ENCODE assay signal across 14 cellular contexts in the genomic region with DNA sequence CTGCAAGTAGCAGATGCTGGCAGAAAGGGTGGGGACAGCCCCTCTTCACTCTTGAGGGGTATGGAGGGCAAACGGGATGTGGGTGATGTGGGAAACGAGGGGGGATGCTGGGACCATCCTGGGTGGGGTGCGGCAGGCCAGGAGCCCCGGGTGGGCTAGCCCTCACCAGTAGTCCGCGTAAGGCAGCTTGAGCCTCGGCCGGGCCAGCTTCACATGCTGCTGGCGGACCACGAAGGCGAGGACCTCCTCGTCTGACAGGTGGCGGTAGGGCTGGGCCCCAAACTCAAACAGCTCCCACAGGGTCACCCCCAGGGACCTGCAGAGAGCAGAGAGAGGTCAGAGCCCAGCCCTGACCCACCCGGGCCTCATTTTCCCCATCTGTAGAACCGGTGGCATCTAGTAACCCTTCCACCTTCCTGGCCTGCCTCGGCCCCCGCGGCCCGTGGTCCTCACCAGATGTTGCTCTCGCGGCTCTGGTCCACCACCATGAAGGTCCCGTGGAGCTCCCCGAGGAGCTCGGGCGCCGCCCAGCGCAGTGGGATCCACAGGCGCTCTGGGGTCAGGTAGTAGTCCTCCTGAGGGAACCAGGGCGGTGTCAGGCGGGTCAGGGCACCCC. TPM values are rescaled to one million over a fixed set of nuclear protein-coding genes. Genes with fewer than 3 reads are reported as not detected.
A peak's percentile ranks its signal among the peaks of the same experiment; 100 is the strongest.
DNase-seq lines count a peak whose midpoint lies in the region; ATAC-seq, FAIRE-seq and TF ChIP-seq lines count a peak whose summit lies in the region.
"Had no signal": no experiment of that assay in that cellular context is flagged by ENCODE, and none has a peak within 500 bp of the region (broad histone marks: within the 10 kb centered on the region; RNA-seq: fewer than 3 reads in every experiment).

No MANE protein-coding gene starts in this region.

- no peak for TF ChIP-seq CTCF in stomach (IDR thresholded peaks at IDR 0.05)

- WGBS in stomach, 5 donors, result 41 to 61% (median 44%) methylated on average over 28 to 30 of the region's 30 CpGs

- H3K4me1 Mint-ChIP-seq in activated T-cell treated with anti-CD3 and anti-CD28 coated beads, Interleukin-2, amount 50 U/mL, for 24 hours (ENCODE audit: low read depth), result peaks cover 14% of the 10 kb centered on the region
- peaks cover 21% of the 10 kb centered on the region for H3K4me1 Mint-ChIP-seq in activated CD4-positive, alpha-beta memory T cell treated with anti-CD3 and anti-CD28 coated beads, Interleukin-2, amount 10 ng/mL, durations not matched to agents 7 days and 5 days
- peaks cover 6 to 13% of the 10 kb centered on the region in 2 donors for H3K4me1 Mint-ChIP-seq in immature natural killer cell

- H3K36me3 Mint-ChIP-seq in activated T-cell treated with anti-CD3 and anti-CD28 coated beads, Interleukin-2, amount 50 U/mL, for 24 hours (ENCODE audit: low read depth), result no peaks in the 10 kb centered on the region
- H3K36me3 Mint-ChIP-seq in activated CD4-positive, alpha-beta memory T cell treated with anti-CD3 and anti-CD28 coated beads, Interleukin-2, amount 10 ng/mL, durations not matched to agents 7 days and 5 days (ENCODE audit: low read depth), result no peaks in the 10 kb centered on the region
- no peaks in the 10 kb centered on the region for H3K36me3 Mint-ChIP-seq in immature natural killer cell

- H3K4me1 ChIP-seq in stomach, result peaks cover 26 to 46% (median 35%) of the 10 kb centered on the region in 4 donors

- TF ChIP-seq EP300 in stomach (IDR thresholded peaks at IDR 0.05), result no peak

- peak overlapping the region in 3 of 5 donors; percentile 2 to 46 (median 29) for H3K27ac ChIP-seq in stomach
- H3K27ac ChIP-seq: GM23248, heart left ventricle, WERI-Rb-1 had no signal

- no peak for ATAC-seq in GM19328 (IDR thresholded peaks at IDR 0.05; ENCODE audit: unreplicated experiment)

- H3K4me3 ChIP-seq in stomach, result peak overlapping the region; percentile 24 to 48 (median 28)
- H3K4me3 ChIP-seq: GM23248 had no signal

- H3K36me3 ChIP-seq in stomach, result no peaks in the 10 kb centered on the region
- H3K36me3 ChIP-seq: heart left ventricle, WERI-Rb-1 had no signal

- H3K9me3 Mint-ChIP-seq in activated T-cell treated with anti-CD3 and anti-CD28 coated beads, Interleukin-2, amount 50 U/mL, for 24 hours, result no peaks in the 10 kb centered on the region
- H3K9me3 Mint-ChIP-seq in activated CD4-positive, alpha-beta memory T cell treated with anti-CD3 and anti-CD28 coated beads, Interleukin-2, amount 10 ng/mL, durations not matched to agents 7 days and 5 days, result no peaks in the 10 kb centered on the region
- no peaks in the 10 kb centered on the region for H3K9me3 Mint-ChIP-seq in immature natural killer cell

- no peak for FAIRE-seq in urothelium cell line (lab: Jason Lieb, UNC)
- FAIRE-seq: astrocyte, GM12892 had no signal

- peaks cover 14% of the 10 kb centered on the region for H3K27me3 Mint-ChIP-seq in activated T-cell treated with anti-CD3 and anti-CD28 coated beads, Interleukin-2, amount 50 U/mL, for 24 hours
- H3K27me3 Mint-ChIP-seq in activated CD4-positive, alpha-beta memory T cell treated with anti-CD3 and anti-CD28 coated beads, Interleukin-2, amount 10 ng/mL, durations not matched to agents 7 days and 5 days, result peaks cover 20% of the 10 kb centered on the region
- peaks cover 2 to 6% (median 4%) of the 10 kb centered on the region in 3 donors for H3K27me3 Mint-ChIP-seq in immature natural killer cell (ENCODE audit: low read depth in 3 of 3)

- DNase-seq in activated T-cell treated with anti-CD3 and anti-CD28 coated beads, Interleukin-2, amount 50 U/mL, for 24 hours, result no peak
- DNase-seq in activated T-cell treated with anti-CD3 and anti-CD28 coated beads for 4 hours, result no peak
- no peak for DNase-seq in activated CD4-positive, alpha-beta memory T cell treated with anti-CD3 and anti-CD28 coated beads, Interleukin-2, amount 10 ng/mL, durations not matched to agents 7 days and 5 days
- DNase-seq in immature natural killer cell, result no peak
- DNase-seq in stomach, result no peak
- DNase-seq in urothelium cell line (ENCODE audit: low spot score), result no peak
- no peak for DNase-seq in GF-D8 (lab: John Stamatoyannopoulos, UW)
- DNase-seq: GM23248, heart left ventricle, NCI-H524 had no signal

- peaks cover 0 to 59% (median 29%) of the 10 kb centered on the region in 3 donors for H3K27me3 ChIP-seq in stomach

- TF ChIP-seq POLR2A in stomach (IDR thresholded peaks at IDR 0.05), result no peak

- no peak overlapping the region for H3K27ac Mint-ChIP-seq in activated T-cell treated with anti-CD3 and anti-CD28 coated beads, Interleukin-2, amount 50 U/mL, for 24 hours
- no peak overlapping the region for H3K27ac Mint-ChIP-seq in activated CD4-positive, alpha-beta memory T cell treated with anti-CD3 and anti-CD28 coated beads, Interleukin-2, amount 10 ng/mL, durations not matched to agents 7 days and 5 days
- H3K27ac Mint-ChIP-seq in immature natural killer cell, result no peak overlapping the region

- H3K4me3 Mint-ChIP-seq in activated T-cell treated with anti-CD3 and anti-CD28 coated beads, Interleukin-2, amount 50 U/mL, for 24 hours, result peak overlapping the region; percentile 33
- peak overlapping the region; percentile 57 for H3K4me3 Mint-ChIP-seq in activated CD4-positive, alpha-beta memory T cell treated with anti-CD3 and anti-CD28 coated beads, Interleukin-2, amount 10 ng/mL, durations not matched to agents 7 days and 5 days
- peak overlapping the region in 3 of 5 donors; percentile 35 to 70 (median 63) for H3K4me3 Mint-ChIP-seq in immature natural killer cell

- intact Hi-C loops in stomach (cut with DNase I; ENCODE audit: low total_unique reads), result no loop called here

- POLR2A ChIA-PET in activated CD4-positive, alpha-beta memory T cell treated with anti-CD3 and anti-CD28 coated beads, Interleukin-2, amount 10 ng/mL, durations not matched to agents 7 days and 5 days (lab: Charles Lee), result interaction anchor here (2.0 kb wide), 1 partner anchor 12 kb away, joined by 10 read pairs; no protein-coding TSS in a partner anchor

- no peaks in the 10 kb centered on the region for H3K9me3 ChIP-seq in stomach
- H3K9me3 ChIP-seq: heart left ventricle had no signal

- CTCF ChIA-PET in activated CD4-positive, alpha-beta memory T cell treated with anti-CD3 and anti-CD28 coated beads, Interleukin-2, amount 10 ng/mL, durations not matched to agents 7 days and 5 days (lab: Charles Lee), result no interaction called here

RNA-seq across cellular contexts. Expression of a gene that starts 10.7 kb away (rescaled TPM):
- 1 to 10 TPM; 3.8 to 5.4 TPM for total RNA-seq in activated CD4-positive, alpha-beta memory T cell treated with anti-CD3 and anti-CD28 coated beads, Interleukin-2, amount 10 ng/mL, durations not matched to agents 7 days and 5 days
- polyA plus RNA-seq in immature natural killer cell, result not detected
- total RNA-seq in stomach, result 10 to 100 TPM in 1 of 5 donors, 1 to 10 TPM in 1, under 1 TPM in 2, not detected in 1; 0.45 to 23.5 (median 1.1) TPM
- polyA plus RNA-seq in stomach, result 1 to 10 TPM; 1.1 to 3.5 (median 2.8) TPM
- polyA plus RNA-seq: GM23248 had no signal

RNA-seq across cellular contexts. Expression of a gene that starts 31.8 kb away (rescaled TPM):
- 10 to 100 TPM; 53.2 to 55.3 TPM for total RNA-seq in activated CD4-positive, alpha-beta memory T cell treated with anti-CD3 and anti-CD28 coated beads, Interleukin-2, amount 10 ng/mL, durations not matched to agents 7 days and 5 days
- 10 to 100 TPM; 14.4 to 37.6 (median 29.6) TPM for polyA plus RNA-seq in immature natural killer cell
- total RNA-seq in stomach, result 100 to 1,000 TPM in 2 of 5 donors, 10 to 100 TPM in 3; 39.3 to 229 (median 75.9) TPM
- polyA plus RNA-seq in stomach, result 10 to 100 TPM; 46.3 to 63.7 (median 48.8) TPM

RNA-seq across cellular contexts. Expression of a gene that starts 45.6 kb away (rescaled TPM):
- under 1 TPM; 0.73 to 0.86 TPM for total RNA-seq in activated CD4-positive, alpha-beta memory T cell treated with anti-CD3 and anti-CD28 coated beads, Interleukin-2, amount 10 ng/mL, durations not matched to agents 7 days and 5 days
- polyA plus RNA-seq in immature natural killer cell (under 1 TPM in 2 of 3 donors, not detected in 1; 0.06 to 0.07 TPM), stomach (under 1 TPM in 2 of 3 donors, not detected in 1; 0.19 to 0.75 TPM)
- 1 to 10 TPM in 2 of 5 donors, under 1 TPM in 1, not detected in 2; 0.92 to 4.6 (median 1.0) TPM for total RNA-seq in stomach

RNA-seq across cellular contexts. Expression of a gene that starts 51.0 kb away (rescaled TPM):
- not detected for total RNA-seq in activated CD4-positive, alpha-beta memory T cell treated with anti-CD3 and anti-CD28 coated beads, Interleukin-2, amount 10 ng/mL, durations not matched to agents 7 days and 5 days
- not detected for polyA plus RNA-seq in immature natural killer cell
- total RNA-seq in stomach, result 1 to 10 TPM in 2 of 5 donors, not detected in 3; 2.6 to 3.1 TPM
- 10 to 100 TPM in 1 of 3 donors, 1 to 10 TPM in 2; 2.0 to 46.8 (median 5.0) TPM for polyA plus RNA-seq in stomach
- total RNA-seq: astrocyte, GM23248 had no signal
- polyA plus RNA-seq: GM23248 had no signal

RNA-seq across cellular contexts. Expression of a gene that starts 55.2 kb away (rescaled TPM):
- total RNA-seq in activated CD4-positive, alpha-beta memory T cell treated with anti-CD3 and anti-CD28 coated beads, Interleukin-2, amount 10 ng/mL, durations not matched to agents 7 days and 5 days, result 10 to 100 TPM; 25.6 to 27.1 TPM
- polyA plus RNA-seq in immature natural killer cell (10 to 100 TPM; 32.3 to 42.4 (median 34.6) TPM), stomach (10 to 100 TPM in 2 of 3 donors, 1 to 10 TPM in 1; 7.6 to 13.9 (median 12.8) TPM)
- 10 to 100 TPM in 4 of 5 donors, 1 to 10 TPM in 1; 5.8 to 49.4 (median 18.5) TPM for total RNA-seq in stomach
